ENCODE assay signal across 16 cellular contexts in the genomic region with DNA sequence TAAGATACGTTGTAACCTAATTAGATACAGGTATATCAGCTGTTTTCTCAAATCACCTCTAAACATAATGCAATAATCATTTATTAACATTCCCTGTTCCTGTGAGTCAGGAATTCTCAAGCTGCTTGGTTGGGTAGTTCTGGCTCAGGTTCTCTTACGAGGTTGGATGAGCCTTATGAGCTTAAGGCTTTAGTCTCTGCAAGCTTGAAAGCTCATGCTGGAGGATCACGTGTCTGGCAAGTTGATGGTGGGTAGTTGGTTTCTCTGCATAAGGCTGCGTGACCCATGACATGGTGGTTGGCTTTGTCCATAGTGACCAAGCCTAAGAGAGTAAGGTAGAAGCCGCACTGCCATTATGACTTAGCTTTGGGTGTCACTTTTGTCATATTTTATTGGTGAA.
A peak's percentile ranks its signal among the peaks of the same experiment; 100 is the strongest.
DNase-seq lines count a peak whose midpoint lies in the region; ATAC-seq and TF ChIP-seq lines count a peak whose summit lies in the region.
"Had no signal": no experiment of that assay in that cellular context is flagged by ENCODE, and none has a peak within 500 bp of the region (broad histone marks: within the 10 kb centered on the region; RNA-seq: fewer than 3 reads in every experiment).

No MANE protein-coding gene starts in this region.

- in situ Hi-C loops in brain microvascular endothelial cell (cut with HindIII; ENCODE audit: low pct_ligation_motif_present, low sequenced_read_pairs): loop anchor here (25.0 kb wide), 1 partner anchor 329 kb away; no protein-coding TSS in a partner anchor

- no peaks in the 10 kb centered on the region for H3K9me3 ChIP-seq in tibial artery
- H3K9me3 ChIP-seq: left lung, upper lobe of right lung had no signal

- intact Hi-C loops in Right ventricle myocardium superior (cut with DNase I): no loop called here
- intact Hi-C loops in cardiac septum (cut with DNase I): loop anchor here (10.0 kb wide), 1 partner anchor 437 kb away; no protein-coding TSS in a partner anchor
- intact Hi-C loops in tibial artery (cut with DNase I; ENCODE audit: low total_unique reads): no loop called here

- DNase-seq in Right ventricle myocardium superior (no peak), cardiac septum (ENCODE audit: low spot score) (no peak), brain microvascular endothelial cell (no peak), iris pigment epithelial cell (ENCODE audit: low read depth) (peak; percentile 20), tibial artery (no peak), GM10266 (ENCODE audit: extremely low spot score) (no peak)
- DNase-seq: activated B cell treated with CpG ODN at 0.5 μM for 24 hours; activated naive CD8-positive, alpha-beta T cell treated with anti-CD3 and anti-CD28 coated beads for 36 hours; DMS79; left lung; NCI-H1436; stimulated activated naive CD4-positive, alpha-beta T cell treated with Interleukin-2 at 50 U/mL for 16 hours; upper lobe of right lung had no signal

- H3K27me3 ChIP-seq in brain microvascular endothelial cell (replicated peaks) (no peaks in the 10 kb centered on the region), tibial artery (no peaks in the 10 kb centered on the region)
- H3K27me3 ChIP-seq: left lung, upper lobe of right lung had no signal

- ATAC-seq in Right ventricle myocardium superior (ENCODE audit: poor library complexity): peak; percentile 2
- no peak for ATAC-seq in GM18909 (IDR thresholded peaks at IDR 0.05; ENCODE audit: poor library complexity, unreplicated experiment)
- ATAC-seq in HG03432 (IDR thresholded peaks at IDR 0.05; ENCODE audit: unreplicated experiment): no peak
- ATAC-seq: left lung, upper lobe of right lung had no signal

- H3K27ac ChIP-seq in brain microvascular endothelial cell (peak overlapping the region; percentile 30), tibial artery (peak overlapping the region; percentile 33 to 37)
- H3K27ac ChIP-seq: 22Rv1, upper lobe of right lung had no signal

- TF ChIP-seq CTCF in brain microvascular endothelial cell (IDR thresholded peaks at IDR 0.05; ENCODE audit: low read depth, low read length, missing control alignments) (no peak), tibial artery (IDR thresholded peaks at IDR 0.05) (no peak), GM10266 (IDR thresholded peaks at IDR 0.05; ENCODE audit: control insufficient read depth, insufficient read depth, low read depth, missing control alignments) (no peak)

- H3K4me3 ChIP-seq in brain microvascular endothelial cell (ENCODE audit: low read depth, low read length): no peak overlapping the region
- H3K4me3 ChIP-seq in tibial artery: no peak overlapping the region
- H3K4me3 ChIP-seq: left lung, upper lobe of right lung had no signal

- H3K4me1 ChIP-seq in tibial artery: peaks cover 0 to 50% (median 16%) of the 10 kb centered on the region in 4 donors

- H3K36me3 ChIP-seq in brain microvascular endothelial cell (replicated peaks) (no peaks in the 10 kb centered on the region), tibial artery (no peaks in the 10 kb centered on the region)
- H3K36me3 ChIP-seq: left lung, upper lobe of right lung had no signal
